11 cellular contexts compared by ENCODE assay signal in the genomic region with DNA sequence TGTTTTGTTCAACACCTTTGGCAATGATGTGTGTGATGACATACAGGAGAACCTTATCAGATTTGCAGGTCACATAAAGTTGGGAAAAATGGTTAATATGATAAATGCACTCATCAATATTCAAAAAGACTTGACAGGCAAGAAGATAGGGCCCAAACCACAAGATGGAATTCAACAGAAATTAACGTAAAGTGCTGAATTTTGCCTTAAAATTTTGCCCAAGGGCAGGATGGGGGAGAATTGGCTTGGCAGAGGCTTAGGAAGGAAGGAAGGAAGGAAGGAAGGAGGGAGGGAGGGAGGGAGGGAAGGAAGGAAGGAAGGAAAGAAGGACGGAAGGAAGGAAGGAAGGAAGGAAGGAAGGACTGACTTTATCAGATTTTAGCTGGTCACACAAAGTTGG.
"Had no signal": no experiment of that assay in that cellular context is flagged by ENCODE, and none has a peak within 500 bp of the region (broad histone marks: within the 10 kb centered on the region; RNA-seq: fewer than 3 reads in every experiment).

No MANE protein-coding gene starts in this region.

- H3K27me3 Mint-ChIP-seq: T-cell had no signal

- H3K4me3 ChIP-seq: ascending aorta, dorsolateral prefrontal cortex, right atrium auricular region had no signal

- H3K27me3 ChIP-seq: ascending aorta, right atrium auricular region had no signal

- H3K27ac ChIP-seq: ascending aorta, dorsolateral prefrontal cortex, right atrium auricular region, VCaP had no signal

- H3K4me1 ChIP-seq: ascending aorta, right atrium auricular region had no signal

- H3K9me3 ChIP-seq: ascending aorta, right atrium auricular region had no signal

- ATAC-seq: activated T-cell treated with anti-CD3 and anti-CD28 coated beads, Interleukin-2, amount 50 U/mL, for 4 hours; esophagus mucosa; T-cell had no signal

- H3K4me3 Mint-ChIP-seq: activated T-cell treated with anti-CD3 and anti-CD28 coated beads, Interleukin-2, amount 50 U/mL, for 4 hours had no signal

- H3K36me3 ChIP-seq: ascending aorta, right atrium auricular region had no signal

- DNase-seq: activated CD4-positive, alpha-beta T cell treated with anti-CD3 and anti-CD28 coated beads for 48 hours; activated T-cell treated with anti-CD3 and anti-CD28 coated beads, Interleukin-2, amount 50 U/mL, for 4 hours; dorsolateral prefrontal cortex; hypothalamus; small intestine; T-cell; trophoblast cell had no signal

- H3K9me3 Mint-ChIP-seq: activated T-cell treated with anti-CD3 and anti-CD28 coated beads, Interleukin-2, amount 50 U/mL, for 4 hours; T-cell had no signal
